Comparison of ENCODE assay signal across 22 cellular contexts in genomic region chr5:126460459-126460858, GRCh38. TPM values are rescaled to one million over a fixed set of nuclear protein-coding genes. Genes with fewer than 3 reads are reported as not detected.
A peak's percentile ranks its signal among the peaks of the same experiment; 100 is the strongest.
DNase-seq lines count a peak whose midpoint lies in the region; TF ChIP-seq lines count a peak whose summit lies in the region.
"Had no signal": no experiment of that assay in that cellular context is flagged by ENCODE, and none has a peak within 500 bp of the region (broad histone marks: within the 10 kb centered on the region; RNA-seq: fewer than 3 reads in every experiment).

No MANE protein-coding gene starts in this region.

- H3K27ac ChIP-seq in dorsolateral prefrontal cortex, result peak overlapping the region in 54 of 59 donors; percentile 4 to 95 (median 62)
- peak overlapping the region; percentile 47 for H3K27ac ChIP-seq in suprapubic skin
- H3K27ac ChIP-seq: BLaER1 treated with 17β-estradiol and CSF1 and Interleukin-3, amounts not matched to agents 10 nM and 100 nM had no signal

- no peaks in the 10 kb centered on the region for H3K27me3 ChIP-seq in dorsolateral prefrontal cortex
- H3K27me3 ChIP-seq in suprapubic skin, result no peaks in the 10 kb centered on the region
- H3K27me3 ChIP-seq: BLaER1 treated with 17β-estradiol and CSF1 and Interleukin-3, amounts not matched to agents 10 nM and 100 nM had no signal

- peaks cover 6% of the 10 kb centered on the region for H3K36me3 ChIP-seq in suprapubic skin
- H3K36me3 ChIP-seq: BLaER1 treated with 17β-estradiol and CSF1 and Interleukin-3, amounts not matched to agents 10 nM and 100 nM had no signal

- H3K4me3 ChIP-seq in dorsolateral prefrontal cortex (no peak overlapping the region), suprapubic skin (no peak overlapping the region)
- H3K4me3 ChIP-seq: BLaER1 treated with 17β-estradiol and CSF1 and Interleukin-3, amounts not matched to agents 10 nM and 100 nM; K562 had no signal

- no peaks in the 10 kb centered on the region for H3K9me3 ChIP-seq in suprapubic skin
- H3K9me3 ChIP-seq: BLaER1 treated with 17β-estradiol and CSF1 and Interleukin-3, amounts not matched to agents 10 nM and 100 nM; Caco-2 had no signal

- H3K4me1 ChIP-seq in suprapubic skin, result peaks cover 16% of the 10 kb centered on the region

- DNase-seq in dorsolateral prefrontal cortex (peak in 2 of 10 donors; percentile 28 to 40), myocyte (ENCODE audit: low read depth) (peak; percentile 44), suprapubic skin (ENCODE audit: low spot score in 2 of 2) (no peak), NCI-H526 treated with DMSO at 0.1 percent for 48 hours (lab: John Stamatoyannopoulos, UW) (no peak), EL (no peak), NCI-H446 (lab: John Stamatoyannopoulos, UW) (no peak), NOMO-1 treated with dmso at 0.1 percent for 144 hours (lab: John Stamatoyannopoulos, UW; ENCODE audit: unreplicated experiment) (no peak)
- DNase-seq: activated CD4-positive, alpha-beta memory T cell treated with anti-CD3 and anti-CD28 coated beads, Interleukin-2, amount 10 ng/mL, durations not matched to agents 7 days and 5 days; activated CD4-positive, alpha-beta T cell treated with anti-CD3 and anti-CD28 coated beads for 1 hour; aorta; Caco-2; GF-D8; H9; mesenchymal stem cell; NCI-H446 treated with DMSO at 0.1 percent for 48 hours; occipital lobe; stimulated activated naive CD8-positive, alpha-beta T cell treated with anti-CD3 and anti-CD28 coated beads, Interleukin-15, amount 100 ng/mL, for 72 hours; T-helper 2 cell had no signal

- TF ChIP-seq EP300 in Ishikawa (IDR thresholded peaks at IDR 0.05; ENCODE audit: borderline replicate concordance), result no peak
- TF ChIP-seq EP300 in suprapubic skin (IDR thresholded peaks at IDR 0.05), result no peak

- intact Hi-C loops in dorsolateral prefrontal cortex (cut with DNase I), result no loop called here

- 80% methylated on average over 4 of the region's 4 CpGs for WGBS in suprapubic skin

- TF ChIP-seq CTCF in dorsolateral prefrontal cortex (IDR thresholded peaks at IDR 0.05 in 54 of 56, conservative IDR thresholded peaks at IDR 0.05 in 2 of 56; ENCODE audit: low read depth in 1 of 56, partially characterized antibody in 56 of 56) (no peak), suprapubic skin (IDR thresholded peaks at IDR 0.05) (no peak)

- no peak for TF ChIP-seq RAD21 in Ishikawa (IDR thresholded peaks at IDR 0.05; ENCODE audit: low read depth)

- TF ChIP-seq POLR2A in suprapubic skin (IDR thresholded peaks at IDR 0.05), result no peak

TF ChIP-seq in Ishikawa, 13 proteins besides CTCF, POLR2A, EP300 and RAD21:
- TF ChIP-seq REST (IDR thresholded peaks at IDR 0.05; ENCODE audit: low read depth) (0 out of 2 replicates have a peak, but pooled peaks have one; percentile 9), EGR1 (IDR thresholded peaks at IDR 0.05) (no peak), CREB1 (IDR thresholded peaks at IDR 0.05; ENCODE audit: low read depth) (no peak)
- TF ChIP-seq, protein P1, sequence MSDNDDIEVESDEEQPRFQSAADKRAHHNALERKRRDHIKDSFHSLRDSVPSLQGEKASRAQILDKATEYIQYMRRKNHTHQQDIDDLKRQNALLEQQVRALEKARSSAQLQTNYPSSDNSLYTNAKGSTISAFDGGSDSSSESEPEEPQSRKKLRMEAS (IDR thresholded peaks at IDR 0.05), result no peak
TF ChIP-seq in Ishikawa: peak in this region for 1.

RNA-seq across cellular contexts. Expression of gene GRAMD2B, which starts 37.2 kb away (rescaled TPM):
- 100 to 1,000 TPM in 33 of 120 experiments, 10 to 100 TPM in 87; 39.5 to 205 (median 86.4) TPM for total RNA-seq in dorsolateral prefrontal cortex
- total RNA-seq in myocyte, result 94.9 and 148 TPM in 2 replicates
- polyA plus RNA-seq in myocyte (2012), result 152 TPM
- 10 to 100 TPM; 43.9 to 85.0 (median 52.3) TPM for total RNA-seq in suprapubic skin
- total RNA-seq: OCI-LY7 had no signal
